7 cellular contexts compared by ENCODE assay signal in the genomic region with DNA sequence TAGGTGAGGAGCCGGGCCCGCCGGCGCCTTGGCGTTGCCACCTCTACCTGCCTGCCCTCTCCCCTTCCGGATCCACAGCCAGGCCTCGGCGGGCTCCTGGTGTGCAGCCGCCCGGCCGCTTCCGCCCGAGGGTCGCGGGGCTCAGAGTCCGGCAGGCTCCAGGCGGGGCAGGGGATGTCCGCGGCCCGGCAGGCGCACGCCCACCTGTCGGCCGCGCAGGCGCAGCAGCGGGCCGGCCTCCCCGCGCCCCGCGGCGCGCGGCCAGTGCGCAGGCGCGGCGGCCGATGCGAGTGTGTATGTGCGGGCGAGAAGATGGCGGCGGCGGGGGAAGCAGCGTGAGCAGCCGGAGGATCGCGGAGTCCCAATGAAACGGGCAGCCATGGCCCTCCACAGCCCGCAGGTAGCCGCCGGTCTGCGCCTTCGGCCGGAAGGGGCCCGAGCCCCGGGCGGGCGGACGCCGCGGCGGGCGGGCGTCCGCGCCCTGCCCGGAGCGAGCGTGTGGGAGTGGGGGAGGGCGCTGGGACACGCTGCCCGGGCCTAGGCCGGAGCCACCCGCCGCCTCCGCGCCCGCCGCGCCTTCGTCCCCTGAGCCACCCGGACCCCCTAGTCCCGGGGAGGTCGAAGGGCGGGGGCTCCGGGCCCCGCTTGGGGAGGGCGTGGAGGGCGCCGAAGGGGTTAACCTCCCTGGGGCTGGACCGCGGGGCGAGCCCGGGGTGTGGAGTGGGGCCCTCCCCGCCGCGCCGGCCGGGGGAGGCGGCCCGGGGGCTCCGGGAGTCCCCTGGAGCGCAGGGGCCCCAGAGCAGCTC. TPM values are rescaled to one million over a fixed set of nuclear protein-coding genes. Genes with fewer than 3 reads are reported as not detected.
DNase-seq lines count a peak whose midpoint lies in the region; ATAC-seq and TF ChIP-seq lines count a peak whose summit lies in the region.

A gene with protein sequence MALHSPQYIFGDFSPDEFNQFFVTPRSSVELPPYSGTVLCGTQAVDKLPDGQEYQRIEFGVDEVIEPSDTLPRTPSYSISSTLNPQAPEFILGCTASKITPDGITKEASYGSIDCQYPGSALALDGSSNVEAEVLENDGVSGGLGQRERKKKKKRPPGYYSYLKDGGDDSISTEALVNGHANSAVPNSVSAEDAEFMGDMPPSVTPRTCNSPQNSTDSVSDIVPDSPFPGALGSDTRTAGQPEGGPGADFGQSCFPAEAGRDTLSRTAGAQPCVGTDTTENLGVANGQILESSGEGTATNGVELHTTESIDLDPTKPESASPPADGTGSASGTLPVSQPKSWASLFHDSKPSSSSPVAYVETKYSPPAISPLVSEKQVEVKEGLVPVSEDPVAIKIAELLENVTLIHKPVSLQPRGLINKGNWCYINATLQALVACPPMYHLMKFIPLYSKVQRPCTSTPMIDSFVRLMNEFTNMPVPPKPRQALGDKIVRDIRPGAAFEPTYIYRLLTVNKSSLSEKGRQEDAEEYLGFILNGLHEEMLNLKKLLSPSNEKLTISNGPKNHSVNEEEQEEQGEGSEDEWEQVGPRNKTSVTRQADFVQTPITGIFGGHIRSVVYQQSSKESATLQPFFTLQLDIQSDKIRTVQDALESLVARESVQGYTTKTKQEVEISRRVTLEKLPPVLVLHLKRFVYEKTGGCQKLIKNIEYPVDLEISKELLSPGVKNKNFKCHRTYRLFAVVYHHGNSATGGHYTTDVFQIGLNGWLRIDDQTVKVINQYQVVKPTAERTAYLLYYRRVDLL (plus strand): TSS at position 289 of the 806 bp plus-strand sequence. CDS start 91 bp downstream, at position 380.

- H3K4me3 ChIP-seq in iPS-18a (ENCODE audit: low read length) (peak within 1 kb of the TSS; percentile 74), skeletal muscle satellite cell (ENCODE audit: low read length) (peak within 1 kb of the TSS; percentile 83)

- no peaks in the 10 kb centered on the region for H3K27me3 Mint-ChIP-seq in brain

- H3K36me3 ChIP-seq in iPS-18a (ENCODE audit: control insufficient read depth, low read depth, low read length) (no peaks in the 10 kb centered on the region), skeletal muscle satellite cell (ENCODE audit: insufficient read depth, low read length) (peaks cover 3% of the 10 kb centered on the region)

- H3K27ac Mint-ChIP-seq in brain = peak within 1 kb of the TSS; percentile 92 to 98 (median 96)

- H3K9me3 ChIP-seq in iPS-18a (ENCODE audit: control insufficient read depth, low read depth, low read length) = no peaks in the 10 kb centered on the region
- no peaks in the 10 kb centered on the region for H3K9me3 ChIP-seq in skeletal muscle satellite cell (replicated peaks; ENCODE audit: low read length)

- H3K4me1 Mint-ChIP-seq in brain = peaks cover 45% of the 10 kb centered on the region

- H3K36me3 Mint-ChIP-seq in brain = no peaks in the 10 kb centered on the region

- H3K27ac ChIP-seq in iPS-18a (ENCODE audit: low read length) = peak within 1 kb of the TSS; percentile 55

- ATAC-seq in GM18505 (IDR thresholded peaks at IDR 0.05; ENCODE audit: unreplicated experiment) (peak; percentile 68), HG02870 (IDR thresholded peaks at IDR 0.05; ENCODE audit: unreplicated experiment) (peak; percentile 78)

- H3K27me3 ChIP-seq in iPS-18a (ENCODE audit: control insufficient read depth, insufficient read depth, low read length) = no peaks in the 10 kb centered on the region
- no peaks in the 10 kb centered on the region for H3K27me3 ChIP-seq in skeletal muscle satellite cell (ENCODE audit: control insufficient read depth, insufficient read depth, low read length)

- DNase-seq in NCI-H2029 treated with DMSO at 0.1 percent for 48 hours (lab: John Stamatoyannopoulos, UW) = peak; percentile 2
- peak; percentile 86 for DNase-seq in UCSD-AML1 (lab: John Stamatoyannopoulos, UW; ENCODE audit: unreplicated experiment)

- peak; percentile 84 for TF ChIP-seq POLR2A in GM18505 (IDR thresholded peaks at IDR 0.05; ENCODE audit: borderline replicate concordance, extremely low read depth, insufficient read depth, insufficient read length)

- peak within 1 kb of the TSS; percentile 96 to 99 (median 99) for H3K4me3 Mint-ChIP-seq in brain

- peak within 1 kb of the TSS; percentile 92 for H3K9ac ChIP-seq in iPS-18a (ENCODE audit: low read length)
- peak within 1 kb of the TSS; percentile 94 for H3K9ac ChIP-seq in skeletal muscle satellite cell (ENCODE audit: low read depth, low read length)

- H3K4me1 ChIP-seq in iPS-18a (ENCODE audit: control insufficient read depth, low read depth, low read length) (peaks cover 13% of the 10 kb centered on the region), skeletal muscle satellite cell (ENCODE audit: control insufficient read depth, insufficient read depth, low read length) (peaks cover 14% of the 10 kb centered on the region)

- H3K4me2 ChIP-seq in skeletal muscle satellite cell (ENCODE audit: low read length) = peak within 1 kb of the TSS; percentile 84

- H3K9me3 Mint-ChIP-seq in brain = peaks cover 0 to 2% (median 0%) of the 10 kb centered on the region in 5 experiments

- no peak for TF ChIP-seq CTCF in brain (conservative IDR thresholded peaks at IDR 0.05)

RNA-seq across cellular contexts. Expression of the gene that starts here (rescaled TPM):
- 63.6 TPM for polyA plus RNA-seq in brain (ENCODE audit: insufficient read depth, low read depth, low replicate concordance)
- 60.8 and 68.1 TPM in 2 replicates for total RNA-seq in skeletal muscle satellite cell (2012; rRNA removed)

Comparison
In these comparisons a context has a peak if more than half of its experiments do, and no peak if none do; other contexts are left out.
1. Peak in every context shown above with its lines: DNase-seq, ATAC-seq, H3K4me3 ChIP-seq and H3K27ac ChIP-seq.